In genomic region chr5:23820764-23821471, GRCh38 we compare ENCODE assay signal across 8 cellular contexts.
DNase-seq lines count a peak whose midpoint lies in the region; ATAC-seq, FAIRE-seq and TF ChIP-seq lines count a peak whose summit lies in the region.
"Had no signal": no experiment of that assay in that cellular context is flagged by ENCODE, and none has a peak within 500 bp of the region (broad histone marks: within the 10 kb centered on the region; RNA-seq: fewer than 3 reads in every experiment).

No MANE protein-coding gene starts in this region.

- ATAC-seq in omental fat pad (ENCODE audit: low FRiP score) (peak; percentile 78), HG03097 (IDR thresholded peaks at IDR 0.05; ENCODE audit: low FRiP score, unreplicated experiment) (no peak), HG03439 (IDR thresholded peaks at IDR 0.05; ENCODE audit: unreplicated experiment) (no peak)

- TF ChIP-seq CTCF in bronchial epithelial cell (IDR thresholded peaks at IDR 0.05; ENCODE audit: insufficient read depth, low read length, severe bottlenecking) (peak; percentile 40), omental fat pad (IDR thresholded peaks at IDR 0.05) (no peak), GM10266 (IDR thresholded peaks at IDR 0.05; ENCODE audit: control insufficient read depth, insufficient read depth, low read depth, missing control alignments) (no peak)

- no peak for FAIRE-seq in bronchial epithelial cell (lab: Jason Lieb, UNC)

- H3K36me3 ChIP-seq in bronchial epithelial cell (ENCODE audit: control insufficient read depth, insufficient read depth, low read length): no peaks in the 10 kb centered on the region
- H3K36me3 ChIP-seq: SJSA1 had no signal

- DNase-seq in HCEC 1CT (peak; percentile 63), NCI-H446 (lab: John Stamatoyannopoulos, UW) (peak; percentile 61 to 73), bronchial epithelial cell (ENCODE audit: low read depth) (peak; percentile 53), omental fat pad (ENCODE audit: low spot score) (no peak), GM10266 (ENCODE audit: extremely low spot score) (no peak)

- no peak overlapping the region for H3K4me3 ChIP-seq in bronchial epithelial cell (ENCODE audit: low read depth, low read length)
- H3K4me3 ChIP-seq: SJSA1 had no signal

- H3K27me3 ChIP-seq in bronchial epithelial cell (ENCODE audit: control insufficient read depth, insufficient read depth, low read length): no peaks in the 10 kb centered on the region
- H3K27me3 ChIP-seq: SJSA1 had no signal

Comparison
In these comparisons a context has a peak if more than half of its experiments do, and no peak if none do; other contexts are left out.
1. DNase-seq: peak in HCEC 1CT (single experiment), NCI-H446 (2 of 2) and bronchial epithelial cell (single experiment); none in omental fat pad (single experiment) and GM10266 (single experiment).